ENCODE assay signal across 9 cellular contexts in genomic region chr3:45597166-45597565, GRCh38. TPM values are rescaled to one million over a fixed set of nuclear protein-coding genes. Genes with fewer than 3 reads are reported as not detected.
DNase-seq lines count a peak whose midpoint lies in the region; ATAC-seq and TF ChIP-seq lines count a peak whose summit lies in the region.
"Had no signal": no experiment of that assay in that cellular context is flagged by ENCODE, and none has a peak within 500 bp of the region (broad histone marks: within the 10 kb centered on the region; RNA-seq: fewer than 3 reads in every experiment).

No MANE protein-coding gene starts in this region.

- no peak for ATAC-seq in GM21576 (IDR thresholded peaks at IDR 0.05; ENCODE audit: unreplicated experiment)
- ATAC-seq: HCT116 had no signal

- H3K27ac Mint-ChIP-seq in Calu3 (ENCODE audit: unreplicated experiment) = no peak overlapping the region

- no peak for DNase-seq in Calu3
- no peak for DNase-seq in SJCRH30
- DNase-seq in epithelial cell of esophagus (ENCODE audit: low read depth) = peak; percentile 17
- no peak for DNase-seq in skeletal muscle cell (ENCODE audit: low read depth)
- DNase-seq in central memory CD4-positive, alpha-beta T cell = no peak
- DNase-seq in NCI-H146 treated with DMSO at 0.1 percent for 48 hours (lab: John Stamatoyannopoulos, UW; ENCODE audit: unreplicated experiment) = no peak
- no peak for DNase-seq in DMS79 (lab: John Stamatoyannopoulos, UW)

- intact Hi-C loops in Calu3 (cut with micrococcal nuclease; ENCODE audit: unreplicated experiment) = loop anchor here (5.0 kb wide), 1 partner anchor 45 kb away; no protein-coding TSS in a partner anchor

- no peaks in the 10 kb centered on the region for H3K27me3 Mint-ChIP-seq in Calu3 (ENCODE audit: unreplicated experiment)

- no peaks in the 10 kb centered on the region for H3K27me3 ChIP-seq in SJCRH30

- H3K4me1 ChIP-seq in SJCRH30 = peaks cover 40% of the 10 kb centered on the region

- CTCF ChIA-PET in Calu3 (lab: Charles Lee) = interaction anchor here (0.8 kb wide), 1 partner anchor 16 kb away, joined by 3 read pairs; no protein-coding TSS in a partner anchor

- peaks cover 42% of the 10 kb centered on the region for H3K36me3 Mint-ChIP-seq in Calu3 (ENCODE audit: insufficient read depth, unreplicated experiment)

- H3K9me3 ChIP-seq in SJCRH30 (replicated peaks) = no peaks in the 10 kb centered on the region

- H3K4me3 Mint-ChIP-seq in Calu3 (ENCODE audit: low read depth, unreplicated experiment) = peak overlapping the region; percentile 75

- peaks cover 8% of the 10 kb centered on the region for H3K36me3 ChIP-seq in SJCRH30

- no peaks in the 10 kb centered on the region for H3K9me3 Mint-ChIP-seq in Calu3 (ENCODE audit: low read depth, unreplicated experiment)

- no TSS peak for BruUV-seq in Calu3 (replicated peaks; lab: Mats Ljungman, UMichigan)

- H3K27ac ChIP-seq in SJCRH30 = no peak overlapping the region

- TF ChIP-seq CTCF in Calu3 (IDR thresholded peaks at IDR 0.05; ENCODE audit: unreplicated experiment) = no peak
- no peak for TF ChIP-seq CTCF in epithelial cell of esophagus (IDR thresholded peaks at IDR 0.05; ENCODE audit: insufficient read depth, low read depth, low read length, missing control alignments)

- peaks cover 52% of the 10 kb centered on the region for H3K4me1 Mint-ChIP-seq in Calu3 (ENCODE audit: low read depth, unreplicated experiment)

- H3K4me3 ChIP-seq in SJCRH30 (peak overlapping the region; percentile 81), epithelial cell of esophagus (ENCODE audit: low read length) (no peak overlapping the region), skeletal muscle cell (ENCODE audit: low read depth, low read length) (peak overlapping the region; percentile 65)

RNA-seq across cellular contexts. Expression of gene LIMD1, which starts 2.6 kb away (rescaled TPM):
- total RNA-seq in Calu3 (2022) = 38.7 and 39.8 TPM in 2 replicates
- 25.0 and 28.0 TPM in 2 replicates for total RNA-seq in SJCRH30 (2014; rRNA removed; shearing (Covaris generic))
